Comparison of ENCODE assay signal across 8 cellular contexts in the genomic region with DNA sequence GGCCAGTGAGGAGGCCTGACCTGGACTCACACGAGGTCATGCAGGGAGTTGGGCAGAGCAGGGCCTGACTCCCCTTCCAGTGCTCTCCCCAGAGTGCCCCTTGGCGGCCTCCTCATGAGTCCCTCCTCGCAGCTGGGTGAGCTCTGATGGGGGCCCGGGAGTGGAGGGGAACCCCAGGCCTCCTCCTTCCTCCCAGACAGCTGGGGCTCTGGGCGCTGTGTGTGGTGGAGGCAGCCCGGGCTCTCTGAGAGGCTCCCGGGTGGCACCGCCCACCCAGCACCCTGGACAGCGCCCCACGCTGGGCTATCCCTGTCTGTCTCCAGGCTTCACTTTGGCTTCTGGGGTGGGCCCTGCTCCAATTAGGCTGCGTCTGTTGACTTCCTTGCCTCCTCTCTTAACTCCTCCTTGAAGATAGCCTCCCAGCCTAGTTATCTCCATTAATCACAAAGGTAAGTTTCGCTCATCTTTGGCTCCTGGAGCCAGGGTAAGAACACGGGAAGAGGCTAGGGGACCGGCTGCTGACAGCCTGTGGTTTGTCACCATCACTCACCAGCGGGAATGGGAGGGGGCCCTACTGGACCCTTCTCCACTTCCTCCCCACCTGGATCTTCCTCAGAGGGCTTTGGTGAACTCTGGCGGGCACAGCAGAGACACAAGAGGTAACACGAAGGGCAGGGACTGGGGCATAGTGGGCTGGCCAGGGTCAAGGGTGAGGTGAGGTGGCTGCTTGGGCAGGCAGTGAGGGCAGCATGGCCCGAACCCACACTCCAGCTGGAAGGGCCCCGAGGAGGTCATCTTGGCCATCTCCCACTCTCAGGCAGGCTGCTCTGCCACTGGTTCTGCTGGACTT. TPM values are rescaled to one million over a fixed set of nuclear protein-coding genes. Genes with fewer than 3 reads are reported as not detected.
DNase-seq lines count a peak whose midpoint lies in the region; ATAC-seq and TF ChIP-seq lines count a peak whose summit lies in the region.

No MANE protein-coding gene starts in this region.

- H3K4me3 ChIP-seq in cardiac fibroblast (replicated peaks in 1 of 2; ENCODE audit: low read depth in 2 of 2, low read length in 2 of 2): no peak overlapping the region

- peak; percentile 83 for DNase-seq in GM03348 (ENCODE audit: low spot score)
- DNase-seq in M059J (ENCODE audit: low read depth): peak; percentile 21
- peak; percentile 41 to 44 for DNase-seq in cardiac fibroblast (ENCODE audit: low read depth in 2 of 2)
- peak in 5 of 10 donors; percentile 17 to 37 (median 26) for DNase-seq in naive thymus-derived CD8-positive, alpha-beta T cell
- DNase-seq in HuH-7.5 (ENCODE audit: low spot score): no peak
- no peak for DNase-seq in cerebellar nuclear complex (lab: John Stamatoyannopoulos, UW)

- no peak for TF ChIP-seq CTCF in cardiac fibroblast (IDR thresholded peaks at IDR 0.05; ENCODE audit: low read depth, low read length)

- H3K27me3 Mint-ChIP-seq in naive thymus-derived CD8-positive, alpha-beta T cell: peaks cover 8 to 42% (median 21%) of the 10 kb centered on the region in 5 donors

- ATAC-seq in naive thymus-derived CD8-positive, alpha-beta T cell: peak; percentile 54 to 65
- ATAC-seq in GM18502 (IDR thresholded peaks at IDR 0.05; ENCODE audit: poor library complexity, unreplicated experiment) (no peak), GM18861 (IDR thresholded peaks at IDR 0.05; ENCODE audit: unreplicated experiment) (no peak)

- H3K4me3 Mint-ChIP-seq in naive thymus-derived CD8-positive, alpha-beta T cell: no peak overlapping the region

- H3K36me3 Mint-ChIP-seq in naive thymus-derived CD8-positive, alpha-beta T cell: no peaks in the 10 kb centered on the region

- no peaks in the 10 kb centered on the region for H3K9me3 Mint-ChIP-seq in naive thymus-derived CD8-positive, alpha-beta T cell

- POLR2A ChIA-PET in naive thymus-derived CD8-positive, alpha-beta T cell (lab: Charles Lee): no interaction called here

- peaks cover 0 to 4% (median 0%) of the 10 kb centered on the region in 4 donors for H3K4me1 Mint-ChIP-seq in naive thymus-derived CD8-positive, alpha-beta T cell

- no peak overlapping the region for H3K27ac Mint-ChIP-seq in naive thymus-derived CD8-positive, alpha-beta T cell

RNA-seq across cellular contexts. Expression of gene PSD2, which starts 13.1 kb away (rescaled TPM):
- 0.15 TPM in 1 of 2 replicates, not detected in the other for total RNA-seq in M059J (2014; rRNA removed; shearing (Covaris generic))
- under 1 TPM; 0.08 to 0.19 TPM for total RNA-seq in naive thymus-derived CD8-positive, alpha-beta T cell
- under 1 TPM in 1 of 3 donors, not detected in 2; 0.08 TPM for polyA plus RNA-seq in naive thymus-derived CD8-positive, alpha-beta T cell

Comparison
In these comparisons a context has a peak if more than half of its experiments do, and no peak if none do; other contexts are left out.
1. DNase-seq: peak in GM03348 (single experiment), M059J (single experiment) and cardiac fibroblast (2 of 2); none in HuH-7.5 (single experiment) and cerebellar nuclear complex (0 of 2).
2. ATAC-seq: peak in naive thymus-derived CD8-positive, alpha-beta T cell (2 of 2); none in GM18502 (single experiment) and GM18861 (single experiment).